28 cellular contexts compared by ENCODE assay signal in the genomic region with DNA sequence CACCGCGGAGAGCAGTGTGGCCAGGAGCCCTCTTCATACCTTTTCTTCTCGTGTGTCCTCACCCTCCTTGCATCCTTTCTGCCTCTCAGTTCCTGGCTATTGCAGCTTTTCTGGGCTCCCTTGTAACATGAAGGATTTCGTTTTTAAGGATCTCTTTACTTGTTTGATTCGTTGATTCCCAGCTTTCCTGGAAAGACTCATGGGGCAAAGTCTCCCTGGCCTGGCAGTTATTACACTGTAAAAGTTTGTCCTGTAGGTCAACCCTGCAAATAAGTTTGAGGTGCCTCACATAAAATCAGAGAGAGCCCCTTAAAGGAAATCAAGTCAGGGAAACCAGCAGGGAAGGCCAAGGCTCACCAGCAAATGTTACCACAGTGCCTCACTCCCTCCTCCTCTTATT.
DNase-seq lines count a peak whose midpoint lies in the region; ATAC-seq, FAIRE-seq and TF ChIP-seq lines count a peak whose summit lies in the region.
"Had no signal": no experiment of that assay in that cellular context is flagged by ENCODE, and none has a peak within 500 bp of the region (broad histone marks: within the 10 kb centered on the region; RNA-seq: fewer than 3 reads in every experiment).

No MANE protein-coding gene starts in this region.

- H3K36me3 ChIP-seq in hepatocyte (replicated peaks; ENCODE audit: insufficient read depth, low read depth): no peaks in the 10 kb centered on the region
- peaks cover 0 to 3% (median 0%) of the 10 kb centered on the region in 4 donors for H3K36me3 ChIP-seq in liver (ENCODE audit: control insufficient read depth in 4 of 4, insufficient read depth in 3 of 4, low read depth in 1 of 4, low read length in 3 of 4)
- H3K36me3 ChIP-seq in small intestine (ENCODE audit: control insufficient read depth in 2 of 2, insufficient read depth in 2 of 2, low read length in 2 of 2): no peaks in the 10 kb centered on the region
- H3K36me3 ChIP-seq: BE2C; BLaER1 treated with 17β-estradiol and CSF1 and Interleukin-3, amounts not matched to agents 10 nM and 100 nM had no signal

- no peak overlapping the region for H3K4me2 ChIP-seq in hepatocyte

- H3K27me3 ChIP-seq in hepatocyte: no peaks in the 10 kb centered on the region
- no peaks in the 10 kb centered on the region for H3K27me3 ChIP-seq in liver (ENCODE audit: control insufficient read depth in 4 of 4, insufficient read depth in 4 of 4, low read length in 3 of 4)
- H3K27me3 ChIP-seq in small intestine (ENCODE audit: control insufficient read depth in 2 of 2, insufficient read depth in 2 of 2, low read length in 2 of 2): no peaks in the 10 kb centered on the region
- H3K27me3 ChIP-seq: BLaER1 treated with 17β-estradiol and CSF1 and Interleukin-3, amounts not matched to agents 10 nM and 100 nM had no signal

- DNase-seq in hepatocyte (ENCODE audit: low spot score) (no peak), left colon (peak in 1 of 2 donors; percentile 17), small intestine (peak; percentile 43), progenitor cell of endocrine pancreas (ENCODE audit: low spot score, unreplicated experiment) (no peak)
- no peak for DNase-seq in activated effector memory CD4-positive, alpha-beta T cell treated with Interleukin-2 at 50 U/mL for 16 hours
- no peak for DNase-seq in activated CD4-positive, alpha-beta T cell treated with anti-CD3 and anti-CD28 coated beads, Interleukin-2, amount 50 U/mL, for 1 hour
- DNase-seq: 8988T; ACHN; AML-193; BE2C; CD4-positive, alpha-beta T cell; CD8-positive, alpha-beta memory T cell; DMS 273 treated with DMSO at 0.1 percent for 48 hours; DMS79; EL; GDM1; GM23248; H7 had no signal

- H3K4me1 ChIP-seq in hepatocyte (ENCODE audit: insufficient read depth): peaks cover 14% of the 10 kb centered on the region
- peaks cover 9 to 51% (median 32%) of the 10 kb centered on the region in 4 donors for H3K4me1 ChIP-seq in liver (ENCODE audit: control insufficient read depth in 4 of 4, insufficient read depth in 4 of 4, low read length in 3 of 4)
- no peaks in the 10 kb centered on the region for H3K4me1 ChIP-seq in small intestine (ENCODE audit: control insufficient read depth in 2 of 2, insufficient read depth in 1 of 2, low read depth in 1 of 2, low read length in 1 of 2)
- H3K4me1 ChIP-seq: BE2C had no signal

- no peaks in the 10 kb centered on the region for H3K9me2 ChIP-seq in hepatocyte (replicated peaks; ENCODE audit: insufficient read depth)

- H3K9me3 ChIP-seq in hepatocyte (ENCODE audit: low read depth) (no peaks in the 10 kb centered on the region), liver (ENCODE audit: control insufficient read depth in 4 of 4, low read length in 3 of 4) (no peaks in the 10 kb centered on the region), small intestine (ENCODE audit: control insufficient read depth, low read depth) (no peaks in the 10 kb centered on the region)
- H3K9me3 ChIP-seq: A549; BE2C; BLaER1 treated with 17β-estradiol and CSF1 and Interleukin-3, amounts not matched to agents 10 nM and 100 nM had no signal

- intact Hi-C loops in left colon (cut with DNase I, micrococcal nuclease): no loop called here

- no peaks in the 10 kb centered on the region for H4K20me1 ChIP-seq in hepatocyte (ENCODE audit: insufficient read depth, poor library complexity, severe bottlenecking)
- H4K20me1 ChIP-seq: BLaER1 treated with 17β-estradiol and CSF1 and Interleukin-3, amounts not matched to agents 10 nM and 100 nM had no signal

- no peaks in the 10 kb centered on the region for H3K9me3 Mint-ChIP-seq in progenitor cell of endocrine pancreas (ENCODE audit: low read depth)
- H3K9me3 Mint-ChIP-seq: CD4-positive, alpha-beta T cell had no signal

- H3K27ac Mint-ChIP-seq in progenitor cell of endocrine pancreas: no peak overlapping the region
- H3K27ac Mint-ChIP-seq: CD14-positive monocyte; CD4-positive, alpha-beta T cell; CD8-positive, alpha-beta memory T cell had no signal

- H3K4me3 ChIP-seq in hepatocyte (no peak overlapping the region), liver (ENCODE audit: low read depth in 1 of 3, low read length in 3 of 3) (peak overlapping the region in 2 of 3 donors; percentile 26 to 60), small intestine (ENCODE audit: low read depth in 1 of 2, low read length in 2 of 2) (no peak overlapping the region)
- H3K4me3 ChIP-seq: A549; BLaER1 treated with 17β-estradiol and CSF1 and Interleukin-3, amounts not matched to agents 10 nM and 100 nM; GM12878; GM23248 had no signal

- no peaks in the 10 kb centered on the region for H3K36me3 Mint-ChIP-seq in progenitor cell of endocrine pancreas (ENCODE audit: insufficient read depth)
- H3K36me3 Mint-ChIP-seq: CD14-positive monocyte had no signal

- H3K9ac ChIP-seq in liver (ENCODE audit: low read depth in 1 of 2, low read length in 2 of 2): peak overlapping the region; percentile 28 to 66
- H3K9ac ChIP-seq: BLaER1 treated with 17β-estradiol and CSF1 and Interleukin-3, amounts not matched to agents 10 nM and 100 nM; GM23248 had no signal

- peak overlapping the region; percentile 48 for H3K27ac ChIP-seq in hepatocyte
- H3K27ac ChIP-seq in liver (ENCODE audit: low read depth in 1 of 2, low read length in 2 of 2): peak overlapping the region; percentile 86 to 92
- H3K27ac ChIP-seq in small intestine (ENCODE audit: low read depth in 1 of 2, low read length in 1 of 2): no peak overlapping the region
- H3K27ac ChIP-seq: BLaER1 treated with 17β-estradiol and CSF1 and Interleukin-3, amounts not matched to agents 10 nM and 100 nM; GM23248 had no signal

- TF ChIP-seq CTCF in hepatocyte (IDR thresholded peaks at IDR 0.05; ENCODE audit: poor library complexity): no peak
- no peak for TF ChIP-seq CTCF in liver (IDR thresholded peaks at IDR 0.05; ENCODE audit: low read depth, low read length, missing input control)
- TF ChIP-seq CTCF in progenitor cell of endocrine pancreas (IDR thresholded peaks at IDR 0.05; ENCODE audit: unreplicated experiment): no peak

- H2AFZ ChIP-seq in hepatocyte: no peak overlapping the region
- H2AFZ ChIP-seq: GM23248 had no signal

- no peak for TF ChIP-seq RAD21 in liver (IDR thresholded peaks at IDR 0.05)

- peaks cover 5% of the 10 kb centered on the region for H3K27me3 Mint-ChIP-seq in progenitor cell of endocrine pancreas
- H3K27me3 Mint-ChIP-seq: CD4-positive, alpha-beta T cell had no signal

- no peaks in the 10 kb centered on the region for H3K79me2 ChIP-seq in hepatocyte

- no peak for FAIRE-seq in small intestine (lab: Jason Lieb, UNC)
- FAIRE-seq: D721Med, GM12878, GM19239, H1 had no signal

- no peak overlapping the region for H3K4me3 Mint-ChIP-seq in progenitor cell of endocrine pancreas (ENCODE audit: low read depth)
- H3K4me3 Mint-ChIP-seq: CD14-positive monocyte; CD4-positive, alpha-beta T cell; CD8-positive, alpha-beta memory T cell had no signal

- ATAC-seq in left colon: peak; percentile 79
- ATAC-seq in SK-N-SH treated with all-trans-retinoic acid at 6 μM for 48 hours: no peak
- ATAC-seq: GM12878, HCT116 had no signal

- H3K4me1 Mint-ChIP-seq in progenitor cell of endocrine pancreas (ENCODE audit: low read depth): no peaks in the 10 kb centered on the region
- H3K4me1 Mint-ChIP-seq: CD14-positive monocyte; CD8-positive, alpha-beta memory T cell had no signal

- 76% methylated on average over 5 of the region's 5 CpGs for WGBS in hepatocyte (ENCODE audit: low lambda C conversion rate, missing lambda C conversion rate)
- WGBS in liver: 42% methylated on average over 5 of the region's 5 CpGs
- 34 to 66% (median 35%) methylated on average over 5 of the region's 5 CpGs for WGBS in small intestine, 3 donors

TF ChIP-seq in liver, 16 proteins besides CTCF, POLR2A, EP300 and RAD21:
- TF ChIP-seq EGR1 (IDR thresholded peaks at IDR 0.05; ENCODE audit: low read depth in 2 of 2) (no peak), SP1 (IDR thresholded peaks at IDR 0.05) (peak; percentile 62), HNF4G (IDR thresholded peaks at IDR 0.05) (peak; percentile 48), HNF4A (conservative IDR thresholded peaks at IDR 0.05) (peak; percentile 23 to 62), YY1 (IDR thresholded peaks at IDR 0.05) (peak; percentile 7)
TF ChIP-seq in liver: peak in this region for 4.

TF ChIP-seq in SK-N-SH treated with all-trans-retinoic acid at 6 μM for 48 hours, 23 proteins besides CTCF, POLR2A, EP300 and RAD21 (continues in another document):
- TF ChIP-seq TCF4 (CRISPR knock-in tag; IDR thresholded peaks at IDR 0.05; ENCODE audit: borderline replicate concordance): no peak
- TF ChIP-seq BACH2 (CRISPR knock-in tag; IDR thresholded peaks at IDR 0.05; ENCODE audit: borderline replicate concordance): no peak
- no peak for TF ChIP-seq ZNF8 (CRISPR knock-in tag; IDR thresholded peaks at IDR 0.05)
- no peak for TF ChIP-seq ESRRG (CRISPR knock-in tag; IDR thresholded peaks at IDR 0.05)
- no peak for TF ChIP-seq OSR1 (CRISPR knock-in tag; IDR thresholded peaks at IDR 0.05)
- no peak for TF ChIP-seq PATZ1 (CRISPR knock-in tag; IDR thresholded peaks at IDR 0.05; ENCODE audit: borderline replicate concordance)
- TF ChIP-seq CREB5 (CRISPR knock-in tag; IDR thresholded peaks at IDR 0.05; ENCODE audit: low read depth): no peak
- no peak for TF ChIP-seq ZC3H10 (CRISPR knock-in tag; IDR thresholded peaks at IDR 0.05)
- no peak for TF ChIP-seq ISL1 (CRISPR knock-in tag; IDR thresholded peaks at IDR 0.05)

Comparison
In these comparisons a context has a peak if more than half of its experiments do, and no peak if none do; other contexts are left out.
1. H3K27ac ChIP-seq: peak in hepatocyte (single experiment) and liver (2 of 2); none in small intestine (0 of 2).
2. H3K4me3 ChIP-seq: peak in liver (2 of 3); none in hepatocyte (single experiment) and small intestine (0 of 2).